ENCODE assay signal across 28 cellular contexts in the genomic region with DNA sequence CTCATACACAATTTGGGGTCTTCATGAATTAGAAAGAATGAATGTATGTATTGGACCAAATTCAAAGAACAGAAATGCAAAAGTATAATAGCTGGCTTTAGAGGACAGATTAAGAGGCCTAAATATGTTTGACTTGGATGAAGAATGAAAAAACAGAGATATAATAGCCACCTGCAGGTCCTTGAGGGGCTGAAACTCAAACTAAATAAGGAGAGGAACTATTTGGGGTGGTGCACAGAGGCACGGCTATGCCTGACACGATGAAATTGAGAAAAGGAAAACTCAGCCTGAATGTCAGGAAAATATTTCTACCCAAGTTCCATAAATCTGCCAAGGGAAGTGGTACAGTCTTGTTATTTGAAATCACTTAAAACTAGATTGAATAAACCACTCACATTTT.
"Had no signal": no experiment of that assay in that cellular context is flagged by ENCODE, and none has a peak within 500 bp of the region (broad histone marks: within the 10 kb centered on the region; RNA-seq: fewer than 3 reads in every experiment).

No MANE protein-coding gene starts in this region.

- H3K27me3 ChIP-seq: esophagus squamous epithelium, neutrophil, pancreas, stomach, tibial artery, uterus had no signal

- H3K27ac ChIP-seq: esophagus squamous epithelium, neutrophil, pancreas, stomach, uterus had no signal

- H3K36me3 ChIP-seq: esophagus squamous epithelium, neutrophil, pancreas, stomach, tibial artery, uterus had no signal

- ATAC-seq: effector memory CD8-positive, alpha-beta T cell; left colon; mucosa of descending colon; natural killer cell treated with Interleukin-12 subunit alpha and Interleukin-12 subunit beta and Interleukin-15 and Interleukin-18, amount 100 ng/mL, for 72 hours; pancreas; sciatic nerve; stimulated activated effector memory CD8-positive, alpha-beta T cell treated with anti-CD3 and anti-CD28 coated beads, Interleukin-12 subunit alpha, Interleukin-12 subunit beta, amount 100 ng/mL, for 72 hours had no signal

- H3K9me3 ChIP-seq: esophagus squamous epithelium, mucosa of descending colon, neutrophil, pancreas, stomach, tibial artery, uterus had no signal

- H3K4me1 ChIP-seq: esophagus squamous epithelium, pancreas, uterus had no signal

- H3K4me3 ChIP-seq: esophagus squamous epithelium, mucosa of descending colon, pancreas, smooth muscle cell, stomach, tibial artery, uterus had no signal

- DNase-seq: cortex of kidney; effector memory CD8-positive, alpha-beta T cell; erythroblast; esophagus squamous epithelium; foreskin melanocyte; glutamatergic neuron; hypothalamus; immature natural killer cell; islet precursor cell; kidney glomerular epithelial cell; left colon; mesenchymal stem cell; mucosa of descending colon; naive B cell; pancreas; retina; stimulated activated CD4-positive, alpha-beta T cell treated with anti-CD3 and anti-CD28 coated beads, Interleukin-12 subunit alpha, Interleukin-12 subunit beta, amount 100 ng/mL, for 4 hours; stimulated activated CD4-positive, alpha-beta T cell treated with anti-CD3 and anti-CD28 coated beads, Interleukin-1b, Interleukin-23, amount 100 ng/mL, for 48 hours; stimulated activated CD4-positive, alpha-beta T cell treated with anti-CD3 and anti-CD28 coated beads, Interleukin-4, amount 100 ng/mL, for 24 hours; stimulated activated naive CD4-positive, alpha-beta T cell treated with Interleukin-2 at 50 U/mL for 16 hours; stomach; tibial artery; uterus had no signal
